Comparison of ENCODE assay signal across 8 cellular contexts in genomic region chr6:41073203-41073967, GRCh38. TPM values are rescaled to one million over a fixed set of nuclear protein-coding genes. Genes with fewer than 3 reads are reported as not detected.
DNase-seq lines count a peak whose midpoint lies in the region; ATAC-seq and TF ChIP-seq lines count a peak whose summit lies in the region.

No MANE protein-coding gene starts in this region.

- H3K4me2 ChIP-seq in GM23248 (ENCODE audit: unreplicated experiment) (peak overlapping the region; percentile 99), neuronal stem cell (ENCODE audit: insufficient read depth, low read length, poor library complexity, severe bottlenecking) (peak overlapping the region; percentile 74)

- peak; percentile 50 for TF ChIP-seq CTCF in foreskin keratinocyte (conservative IDR thresholded peaks at IDR 0.05)

- H2BK120ac ChIP-seq in neuronal stem cell (ENCODE audit: low read depth, low read length): no peak overlapping the region

- H3K4me1 ChIP-seq in GM23248 (ENCODE audit: insufficient read depth): peaks cover 35% of the 10 kb centered on the region
- H3K4me1 ChIP-seq in foreskin keratinocyte: no peaks in the 10 kb centered on the region
- H3K4me1 ChIP-seq in neuronal stem cell (ENCODE audit: control insufficient read depth in 2 of 2, insufficient read depth in 1 of 2, low read depth in 1 of 2, low read length in 2 of 2): peaks cover 6 to 9% of the 10 kb centered on the region in 2 donors
- peaks cover 6 to 32% (median 20%) of the 10 kb centered on the region in 5 donors for H3K4me1 ChIP-seq in subcutaneous abdominal adipose tissue (ENCODE audit: control insufficient read depth in 5 of 5, insufficient read depth in 5 of 5, low read length in 5 of 5)

- H3K23ac ChIP-seq in neuronal stem cell (ENCODE audit: low read depth, low read length, poor library complexity): peak overlapping the region; percentile 87

- H3F3A ChIP-seq in GM23248 (ENCODE audit: insufficient read depth): peaks cover 37% of the 10 kb centered on the region; the same call in 1 of the 2 replicates

- H3K79me2 ChIP-seq in GM23248 (ENCODE audit: insufficient read depth): peaks cover 51% of the 10 kb centered on the region

- peak overlapping the region; percentile 58 for H3K4ac ChIP-seq in neuronal stem cell (ENCODE audit: low read length)

- H3K14ac ChIP-seq in neuronal stem cell (ENCODE audit: low read length): peak overlapping the region; percentile 79

- no peak overlapping the region for H2BK15ac ChIP-seq in neuronal stem cell (ENCODE audit: low read length)

- 1 to 3% methylated on average over 40 to 57 of the region's 74 CpGs for WGBS in GM23248 (ENCODE audit: low coverage in 1 of 2, low lambda C conversion rate in 2 of 2, missing lambda C conversion rate in 2 of 2), 2 experiments
- WGBS in neuronal stem cell (ENCODE audit: extremely low coverage in 2 of 2, insufficient read length in 2 of 2, insufficient replicate concordance in 1 of 2), 2 donors: no CpG with 5 or more reads among the region's 74 CpGs

- H3K9me3 ChIP-seq in GM23248 (ENCODE audit: low read depth) (no peaks in the 10 kb centered on the region), neuronal stem cell (replicated peaks in 1 of 2; ENCODE audit: control insufficient read depth in 2 of 2, insufficient read depth in 1 of 2, low read depth in 1 of 2, low read length in 2 of 2) (no peaks in the 10 kb centered on the region), subcutaneous abdominal adipose tissue (ENCODE audit: control insufficient read depth in 5 of 5, low read length in 5 of 5) (no peaks in the 10 kb centered on the region)

- H3K36me3 ChIP-seq in GM23248 (ENCODE audit: low read depth) (no peaks in the 10 kb centered on the region), neuronal stem cell (replicated peaks in 1 of 2; ENCODE audit: control insufficient read depth in 2 of 2, insufficient read depth in 2 of 2, low read length in 2 of 2) (peaks cover 0 to 29% of the 10 kb centered on the region in 2 donors), subcutaneous abdominal adipose tissue (ENCODE audit: control insufficient read depth in 5 of 5, insufficient read depth in 5 of 5, low read length in 5 of 5) (peaks cover 3 to 8% (median 6%) of the 10 kb centered on the region in 5 donors)

- H3K27me3 ChIP-seq in GM23248 (replicated peaks; ENCODE audit: insufficient read depth): no peaks in the 10 kb centered on the region
- H3K27me3 ChIP-seq in foreskin keratinocyte: no peaks in the 10 kb centered on the region
- no peaks in the 10 kb centered on the region for H3K27me3 ChIP-seq in neuronal stem cell (ENCODE audit: control insufficient read depth in 3 of 3, insufficient read depth in 3 of 3, low read depth in 1 of 3, low read length in 3 of 3)
- H3K27me3 ChIP-seq in subcutaneous abdominal adipose tissue (ENCODE audit: control insufficient read depth in 5 of 5, insufficient read depth in 4 of 5, low read length in 5 of 5): no peaks in the 10 kb centered on the region

- DNase-seq in Daoy (ENCODE audit: low read depth) (peak; percentile 94), GM23248 (no peak), LoVo (ENCODE audit: low spot score) (peak; percentile 78), SHP77 treated with DMSO at 0.1 percent for 48 hours (lab: John Stamatoyannopoulos, UW) (peak; percentile 45), foreskin keratinocyte (peak in 1 of 2 donors; percentile 58), neuronal stem cell (ENCODE audit: low spot score) (peak; percentile 80)
- peak; percentile 62 for DNase-seq in activated gamma-delta T cell treated with anti-CD3 and anti-CD28 coated beads, Interleukin-2, amount 50 U/mL, for 16 hours (ENCODE audit: low read depth)

- peak; percentile 5 for ATAC-seq in foreskin keratinocyte

- peak overlapping the region; percentile 90 for H2AFZ ChIP-seq in GM23248
- peak overlapping the region; percentile 84 for H2AFZ ChIP-seq in neuronal stem cell (ENCODE audit: low read length)

- H3K9me2 ChIP-seq in GM23248 (ENCODE audit: insufficient read depth): no peaks in the 10 kb centered on the region

- no peak overlapping the region for H4K8ac ChIP-seq in neuronal stem cell (ENCODE audit: low read depth, low read length)

- in situ Hi-C loops in GM23248 (cut with MboI): no loop called here

- H3K4me3 ChIP-seq in GM23248 (peak overlapping the region; percentile 87), neuronal stem cell (ENCODE audit: low read length in 2 of 2) (peak overlapping the region; percentile 83 to 91), subcutaneous abdominal adipose tissue (ENCODE audit: low read depth in 1 of 5, low read length in 5 of 5) (peak overlapping the region; percentile 71 to 94 (median 88))

- H4K20me1 ChIP-seq in GM23248 (ENCODE audit: insufficient read depth): no peaks in the 10 kb centered on the region

- H3K9ac ChIP-seq in GM23248: peak overlapping the region; percentile 99
- peak overlapping the region; percentile 94 for H3K9ac ChIP-seq in neuronal stem cell (ENCODE audit: low read depth, low read length, poor library complexity)
- peak overlapping the region; percentile 56 to 100 (median 97) for H3K9ac ChIP-seq in subcutaneous abdominal adipose tissue (ENCODE audit: low read length in 5 of 5)

- no peak overlapping the region for H2BK12ac ChIP-seq in neuronal stem cell (ENCODE audit: low read length)

- H3K18ac ChIP-seq in neuronal stem cell (ENCODE audit: low read length): peak overlapping the region; percentile 98

- H2BK5ac ChIP-seq in neuronal stem cell (ENCODE audit: low read length): peak overlapping the region; percentile 99

- no peak overlapping the region for H4K91ac ChIP-seq in neuronal stem cell (ENCODE audit: low read depth, low read length, poor library complexity)

- H3K27ac ChIP-seq in GM23248 (peak overlapping the region; percentile 97), foreskin keratinocyte (peak overlapping the region; percentile 63), neuronal stem cell (replicated peaks; ENCODE audit: low read length) (peak overlapping the region; percentile 99), subcutaneous abdominal adipose tissue (ENCODE audit: low read depth, low read length) (peak overlapping the region; percentile 100)

- peak overlapping the region; percentile 97 for H2AK5ac ChIP-seq in neuronal stem cell (ENCODE audit: low read depth, low read length)

- H3K79me1 ChIP-seq in neuronal stem cell (ENCODE audit: low read depth, low read length): peaks cover 3% of the 10 kb centered on the region

RNA-seq across cellular contexts. Expression of gene NFYA, which starts 0.6 kb away (rescaled TPM):
- total RNA-seq in Daoy (2014; rRNA removed; shearing (Covaris generic)): 9.1 and 13.1 TPM in 2 replicates
- total RNA-seq in GM23248 (2014; rRNA removed; shearing (Covaris generic)): 8.8 and 9.5 TPM in 2 replicates
- polyA plus RNA-seq in GM23248 (2016; fragmentation: Nextera tagmentation; extraction: Ambion mirVana): 9.4 and 9.8 TPM in 2 replicates
- 22.5 and 22.9 TPM in 2 replicates for total RNA-seq in foreskin keratinocyte
- polyA plus RNA-seq in foreskin keratinocyte: 7.0 and 9.3 TPM in 2 replicates
- polyA plus RNA-seq in neuronal stem cell (2013, experiment 1 of 2): 25.3 TPM
- 25.5 TPM for polyA plus RNA-seq in neuronal stem cell (2013, experiment 2 of 2)

RNA-seq across cellular contexts. Expression of gene OARD1, which starts 1.2 kb away (rescaled TPM):
- total RNA-seq in Daoy (2014; rRNA removed; shearing (Covaris generic)): 28.8 and 29.0 TPM in 2 replicates
- 4.5 and 11.6 TPM in 2 replicates for total RNA-seq in GM23248 (2014; rRNA removed; shearing (Covaris generic))
- polyA plus RNA-seq in GM23248 (2016; fragmentation: Nextera tagmentation; extraction: Ambion mirVana): 18.6 TPM in 2 replicates
- total RNA-seq in foreskin keratinocyte: 22.9 and 23.2 TPM in 2 replicates
- polyA plus RNA-seq in foreskin keratinocyte: 25.2 and 27.8 TPM in 2 replicates
- polyA plus RNA-seq in neuronal stem cell (2013, experiment 1 of 2): 55.2 TPM
- polyA plus RNA-seq in neuronal stem cell (2013, experiment 2 of 2): 58.3 TPM

RNA-seq across cellular contexts. Expression of gene APOBEC2, which starts 20.4 kb away (rescaled TPM):
- not detected in 2 replicates for total RNA-seq in Daoy (2014; rRNA removed; shearing (Covaris generic))
- not detected in 2 replicates for total RNA-seq in GM23248 (2014; rRNA removed; shearing (Covaris generic))
- not detected in 2 replicates for polyA plus RNA-seq in GM23248 (2016; fragmentation: Nextera tagmentation; extraction: Ambion mirVana)
- total RNA-seq in foreskin keratinocyte: not detected in 2 replicates
- polyA plus RNA-seq in foreskin keratinocyte: 0.03 TPM in 1 of 2 replicates, not detected in the other
- polyA plus RNA-seq in neuronal stem cell (2013, experiment 1 of 2): not detected
- polyA plus RNA-seq in neuronal stem cell (2013, experiment 2 of 2): not detected

RNA-seq across cellular contexts. Expression of gene TSPO2, which starts 31.1 kb away (rescaled TPM):
- not detected in 2 replicates for total RNA-seq in Daoy (2014; rRNA removed; shearing (Covaris generic))
- not detected in 2 replicates for total RNA-seq in GM23248 (2014; rRNA removed; shearing (Covaris generic))
- polyA plus RNA-seq in GM23248 (2016; fragmentation: Nextera tagmentation; extraction: Ambion mirVana): not detected in 2 replicates
- not detected in 2 replicates for total RNA-seq in foreskin keratinocyte
- not detected in 2 replicates for polyA plus RNA-seq in foreskin keratinocyte
- polyA plus RNA-seq in neuronal stem cell (2013, experiment 1 of 2): not detected
- not detected for polyA plus RNA-seq in neuronal stem cell (2013, experiment 2 of 2)

RNA-seq across cellular contexts. Expression of gene UNC5CL, which starts 34.4 kb away (rescaled TPM):
- 0.11 TPM in 1 of 2 replicates, not detected in the other for total RNA-seq in Daoy (2014; rRNA removed; shearing (Covaris generic))
- total RNA-seq in GM23248 (2014; rRNA removed; shearing (Covaris generic)): not detected in 2 replicates
- polyA plus RNA-seq in GM23248 (2016; fragmentation: Nextera tagmentation; extraction: Ambion mirVana) (not detected in 2 replicates), foreskin keratinocyte (0.21 and 0.29 TPM in 2 replicates)
- total RNA-seq in foreskin keratinocyte: 0.17 and 0.28 TPM in 2 replicates
- polyA plus RNA-seq in neuronal stem cell (2013, experiment 1 of 2): 2.5 TPM
- polyA plus RNA-seq in neuronal stem cell (2013, experiment 2 of 2): 2.1 TPM
